ENCODE assay signal across 9 cellular contexts in genomic region chr3:58526124-58526957, GRCh38. TPM values are rescaled to one million over a fixed set of nuclear protein-coding genes. Genes with fewer than 3 reads are reported as not detected.
DNase-seq lines count a peak whose midpoint lies in the region; ATAC-seq, FAIRE-seq and TF ChIP-seq lines count a peak whose summit lies in the region.
"Had no signal": no experiment of that assay in that cellular context is flagged by ENCODE, and none has a peak within 500 bp of the region (broad histone marks: within the 10 kb centered on the region; RNA-seq: fewer than 3 reads in every experiment).

No MANE protein-coding gene starts in this region.

- no peak for ATAC-seq in HG03520 (IDR thresholded peaks at IDR 0.05; ENCODE audit: unreplicated experiment)
- ATAC-seq in GM21515 (IDR thresholded peaks at IDR 0.05; ENCODE audit: unreplicated experiment): no peak

- FAIRE-seq in GM12892 (lab: Jason Lieb, UNC): no peak

- peaks cover 3% of the 10 kb centered on the region for H3K27me3 Mint-ChIP-seq in nephron progenitor cell (ENCODE audit: low read depth, poor library complexity)

- peaks cover 32% of the 10 kb centered on the region for H3K4me1 Mint-ChIP-seq in nephron progenitor cell

- H3K4me3 Mint-ChIP-seq in nephron progenitor cell: no peak overlapping the region

- peaks cover 4% of the 10 kb centered on the region for H3K36me3 Mint-ChIP-seq in nephron progenitor cell (ENCODE audit: low read depth)

- H3K27ac Mint-ChIP-seq in nephron progenitor cell: peak overlapping the region; percentile 4

- peaks cover 3% of the 10 kb centered on the region for H3K9me3 Mint-ChIP-seq in nephron progenitor cell

- TF ChIP-seq CTCF in nephron progenitor cell (IDR thresholded peaks at IDR 0.05): no peak

- DNase-seq in GM04504 (ENCODE audit: low read depth) (peak; percentile 83), NOMO-1 treated with DMSO at 0.1 percent for 48 hours (lab: John Stamatoyannopoulos, UW; ENCODE audit: unreplicated experiment) (peak; percentile 93), dermis blood vessel endothelial cell (peak; percentile 88), nephron progenitor cell (no peak), GM12892 (ENCODE audit: insufficient read length) (no peak), superior temporal gyrus (ENCODE audit: extremely low spot score) (no peak)
- DNase-seq: NCI-H1436 had no signal

- TF ChIP-seq POLR2A in GM12892 (IDR thresholded peaks at IDR 0.05; ENCODE audit: low read depth, low read length): no peak

RNA-seq across cellular contexts. Expression of gene ACOX2, which starts 10.6 kb away (rescaled TPM):
- total RNA-seq in dermis blood vessel endothelial cell: 0.70 and 1.5 TPM in 2 replicates
- polyA plus RNA-seq in GM12892 (2012; ENCODE audit: missing spikeins): not detected

RNA-seq across cellular contexts. Expression of gene KCTD6, which starts 34.4 kb away (rescaled TPM):
- 7.3 and 10.6 TPM in 2 replicates for total RNA-seq in dermis blood vessel endothelial cell
- 6.3 TPM for polyA plus RNA-seq in GM12892 (2012; ENCODE audit: missing spikeins)

RNA-seq across cellular contexts. Expression of gene FAM107A, which starts 50.9 kb away (rescaled TPM):
- 2.9 and 9.3 TPM in 2 replicates for total RNA-seq in dermis blood vessel endothelial cell
- polyA plus RNA-seq in GM12892 (2012; ENCODE audit: missing spikeins): not detected

Comparison
In these comparisons a context has a peak if more than half of its experiments do, and no peak if none do; other contexts are left out.
1. DNase-seq: peak in GM04504 (single experiment), NOMO-1 treated with DMSO at 0.1 percent for 48 hours (single experiment) and dermis blood vessel endothelial cell (single experiment); none in nephron progenitor cell (single experiment), GM12892 (single experiment) and superior temporal gyrus (single experiment).